ENCODE assay signal across 18 cellular contexts in genomic region chr22:20236052-20236717, GRCh38. TPM values are rescaled to one million over a fixed set of nuclear protein-coding genes. Genes with fewer than 3 reads are reported as not detected.
A peak's percentile ranks its signal among the peaks of the same experiment; 100 is the strongest.
DNase-seq lines count a peak whose midpoint lies in the region; ATAC-seq and TF ChIP-seq lines count a peak whose summit lies in the region.
"Had no signal": no experiment of that assay in that cellular context is flagged by ENCODE, and none has a peak within 500 bp of the region (broad histone marks: within the 10 kb centered on the region; RNA-seq: fewer than 3 reads in every experiment).

No MANE protein-coding gene starts in this region.

- peak overlapping the region; percentile 0 for H3K9ac ChIP-seq in neuronal stem cell (ENCODE audit: low read depth, low read length, poor library complexity)

- H3K18ac ChIP-seq in neuronal stem cell (ENCODE audit: low read length) = peak overlapping the region; percentile 59

- CTCF ChIA-PET in HEK293 (lab: Yijun Ruan, JAX) (interaction anchor here (2.3 to 5.5 kb wide), 3 partner anchors 10 to 79 kb away, joined by 9 to 57 read pairs (median 12); no protein-coding TSS in a partner anchor), T-cell (lab: Charles Lee) (no interaction called here)

- ATAC-seq in T-cell (replicated peaks in 1 of 4) = no peak
- no peak for ATAC-seq in HG02840 (IDR thresholded peaks at IDR 0.05; ENCODE audit: low FRiP score, unreplicated experiment)

- peak overlapping the region; percentile 36 to 71 for H3K27ac Mint-ChIP-seq in T-cell

- H3K4me1 ChIP-seq in HEK293 (ENCODE audit: control insufficient read depth, insufficient read depth, low read length) = peaks cover 10% of the 10 kb centered on the region; the same call in 1 of the 2 replicates
- peaks cover 25% of the 10 kb centered on the region for H3K4me1 ChIP-seq in effector memory CD4-positive, alpha-beta T cell (ENCODE audit: control insufficient read depth, insufficient read depth, low read length, poor library complexity, severe bottlenecking)
- H3K4me1 ChIP-seq in neuronal stem cell (ENCODE audit: control insufficient read depth in 2 of 2, insufficient read depth in 1 of 2, low read depth in 1 of 2, low read length in 2 of 2) = peaks cover 22 to 24% of the 10 kb centered on the region in 2 donors
- H3K4me1 ChIP-seq: HAP-1 had no signal

- H2AFZ ChIP-seq in neuronal stem cell (ENCODE audit: low read length) = no peak overlapping the region

- no peak overlapping the region for H3K23ac ChIP-seq in neuronal stem cell (ENCODE audit: low read depth, low read length, poor library complexity)

- H3K4me1 Mint-ChIP-seq in T-cell = peaks cover 11 to 28% (median 17%) of the 10 kb centered on the region in 3 donors
- H3K4me1 Mint-ChIP-seq: IgD-negative memory B cell had no signal

- no peak overlapping the region for H2BK12ac ChIP-seq in neuronal stem cell (ENCODE audit: low read length)

- H2BK5ac ChIP-seq in neuronal stem cell (ENCODE audit: low read length) = peak overlapping the region; percentile 69

- H3K4ac ChIP-seq in neuronal stem cell (ENCODE audit: low read length) = no peak overlapping the region

- H3K27ac ChIP-seq in HEK293 (ENCODE audit: extremely low read depth, low read depth, low read length) = no peak overlapping the region
- H3K27ac ChIP-seq in effector memory CD4-positive, alpha-beta T cell (ENCODE audit: insufficient read depth, low read length, poor library complexity, severe bottlenecking) = peak overlapping the region; percentile 32
- H3K27ac ChIP-seq in neuronal stem cell (replicated peaks; ENCODE audit: low read length) = no peak overlapping the region
- no peak overlapping the region for H3K27ac ChIP-seq in WERI-Rb-1
- H3K27ac ChIP-seq: C4-2B, SK-N-MC had no signal

- H4K91ac ChIP-seq in neuronal stem cell (ENCODE audit: low read depth, low read length, poor library complexity) = no peak overlapping the region

- no peaks in the 10 kb centered on the region for H3K27me3 Mint-ChIP-seq in T-cell
- H3K27me3 Mint-ChIP-seq: IgD-negative memory B cell had no signal

- H3K4me3 ChIP-seq in HEK293 (ENCODE audit: low read depth, low read length) (no peak overlapping the region), neuronal stem cell (ENCODE audit: low read length in 2 of 2) (peak overlapping the region in 1 of 2 donors; percentile 49), WERI-Rb-1 (ENCODE audit: low read depth, low read length) (no peak overlapping the region)
- H3K4me3 ChIP-seq in effector memory CD4-positive, alpha-beta T cell (ENCODE audit: insufficient read depth, low read depth, low read length, poor library complexity, severe bottlenecking) = no peak overlapping the region
- H3K4me3 ChIP-seq: HAP-1, SK-N-MC had no signal

- H3K27me3 ChIP-seq in effector memory CD4-positive, alpha-beta T cell (replicated peaks; ENCODE audit: control insufficient read depth, insufficient read depth, low read length, poor library complexity, severe bottlenecking) = no peaks in the 10 kb centered on the region
- peaks cover 0 to 31% (median 0%) of the 10 kb centered on the region in 3 experiments for H3K27me3 ChIP-seq in neuronal stem cell (ENCODE audit: control insufficient read depth in 3 of 3, insufficient read depth in 3 of 3, low read depth in 1 of 3, low read length in 3 of 3)
- H3K27me3 ChIP-seq in WERI-Rb-1 (ENCODE audit: insufficient read depth, low read depth, severe bottlenecking) = no peaks in the 10 kb centered on the region

- no peak for TF ChIP-seq CTCF in HEK293 (tag by site-specific recombination; IDR thresholded peaks at IDR 0.05)
- no peak for TF ChIP-seq CTCF in WERI-Rb-1 (IDR thresholded peaks at IDR 0.05; ENCODE audit: low read depth, low read length)

- POLR2A ChIA-PET in HEK293 (lab: Yijun Ruan, JAX) = interaction anchor here (1.0 kb wide), 2 partner anchors 25 to 84 kb away, joined by 3 to 4 read pairs; partner anchors contain the start of gene DGCR6L
- POLR2A ChIA-PET in T-cell (lab: Charles Lee) = no interaction called here

- H2AK5ac ChIP-seq in neuronal stem cell (ENCODE audit: low read depth, low read length) = peak overlapping the region; percentile 100

- no peaks in the 10 kb centered on the region for H3K36me3 Mint-ChIP-seq in T-cell
- H3K36me3 Mint-ChIP-seq: IgD-negative memory B cell had no signal

- no peak overlapping the region for H3K14ac ChIP-seq in neuronal stem cell (ENCODE audit: low read length)

- no peak overlapping the region for H2BK15ac ChIP-seq in neuronal stem cell (ENCODE audit: low read length)

- no peak overlapping the region for H3K4me3 Mint-ChIP-seq in T-cell

- peaks cover 2% of the 10 kb centered on the region for H3K79me1 ChIP-seq in neuronal stem cell (ENCODE audit: low read depth, low read length)

- no peak overlapping the region for H4K8ac ChIP-seq in neuronal stem cell (ENCODE audit: low read depth, low read length)

- H3K9me3 ChIP-seq in HEK293 (ENCODE audit: control insufficient read depth, insufficient read depth, low read depth, low read length) (no peaks in the 10 kb centered on the region), neuronal stem cell (replicated peaks in 1 of 2; ENCODE audit: control insufficient read depth in 2 of 2, insufficient read depth in 1 of 2, low read depth in 1 of 2, low read length in 2 of 2) (peaks cover 0 to 1% of the 10 kb centered on the region in 2 donors), WERI-Rb-1 (ENCODE audit: severe bottlenecking) (no peaks in the 10 kb centered on the region)
- no peaks in the 10 kb centered on the region for H3K9me3 ChIP-seq in effector memory CD4-positive, alpha-beta T cell (ENCODE audit: control insufficient read depth, low read length)
- H3K9me3 ChIP-seq: HAP-1 had no signal

- peak overlapping the region; percentile 35 for H2BK120ac ChIP-seq in neuronal stem cell (ENCODE audit: low read depth, low read length)

- DNase-seq in T-cell = no peak
- no peak for DNase-seq in effector memory CD4-positive, alpha-beta T cell
- DNase-seq in neuronal stem cell (ENCODE audit: low spot score) = no peak
- no peak for DNase-seq in WERI-Rb-1
- no peak for DNase-seq in NCI-H146 (lab: John Stamatoyannopoulos, UW)
- DNase-seq: NCI-H1105 treated with DMSO at 0.1 percent for 48 hours, NCI-H1694 treated with DMSO at 0.1 percent for 48 hours, NCI-H2107, NCI-H510A, NCI-H774, SHP77 had no signal

- WGBS in neuronal stem cell (ENCODE audit: extremely low coverage in 2 of 2, insufficient read length in 2 of 2, insufficient replicate concordance in 1 of 2), 2 donors = no CpG with 5 or more reads among the region's 11 CpGs

- no peaks in the 10 kb centered on the region for H3K9me3 Mint-ChIP-seq in T-cell
- H3K9me3 Mint-ChIP-seq: IgD-negative memory B cell had no signal

- no peak overlapping the region for H3K4me2 ChIP-seq in neuronal stem cell (ENCODE audit: insufficient read depth, low read length, poor library complexity, severe bottlenecking)

- peaks cover 0 to 3% of the 10 kb centered on the region in 2 experiments; a peak in 1 of 3 replicates for H3K36me3 ChIP-seq in HEK293 (ENCODE audit: control insufficient read depth in 2 of 2, insufficient read depth in 1 of 2, low read length in 2 of 2)
- no peaks in the 10 kb centered on the region for H3K36me3 ChIP-seq in effector memory CD4-positive, alpha-beta T cell (ENCODE audit: control insufficient read depth, insufficient read depth, low read length)
- peaks cover 3% of the 10 kb centered on the region in 2 donors for H3K36me3 ChIP-seq in neuronal stem cell (replicated peaks in 1 of 2; ENCODE audit: control insufficient read depth in 2 of 2, insufficient read depth in 2 of 2, low read length in 2 of 2)
- peaks cover 7% of the 10 kb centered on the region for H3K36me3 ChIP-seq in WERI-Rb-1

TF ChIP-seq in HEK293, 187 proteins besides CTCF, POLR2A, EP300 and RAD21:
- TF ChIP-seq ZSCAN30 (tag by site-specific recombination; IDR thresholded peaks at IDR 0.05) = no peak
- no peak for TF ChIP-seq ZXDB (tag by site-specific recombination; IDR thresholded peaks at IDR 0.05)
- TF ChIP-seq SCRT2 (tag by site-specific recombination; IDR thresholded peaks at IDR 0.05) = no peak
- TF ChIP-seq ZNF510 (tag by site-specific recombination; IDR thresholded peaks at IDR 0.05; ENCODE audit: insufficient replicate concordance) = no peak
- TF ChIP-seq GLI4 (tag by site-specific recombination; IDR thresholded peaks at IDR 0.05) = no peak
- TF ChIP-seq ZNF549 (tag by site-specific recombination; IDR thresholded peaks at IDR 0.05) = no peak
- TF ChIP-seq GLIS2 (tag by site-specific recombination; IDR thresholded peaks at IDR 0.05) = 0 out of 2 replicates have a peak, but pooled peaks have one; percentile 20

RNA-seq across cellular contexts. Expression of gene RTN4R, which starts 31.9 kb away (rescaled TPM):
- total RNA-seq in T-cell = 1 to 10 TPM in 3 of 5 donors, under 1 TPM in 2; 0.33 to 4.1 (median 2.5) TPM
- 23.2 TPM for polyA plus RNA-seq in neuronal stem cell (2013, experiment 1 of 2)
- 22.9 TPM for polyA plus RNA-seq in neuronal stem cell (2013, experiment 2 of 2)
- total RNA-seq: OCI-LY7 had no signal
- polyA plus RNA-seq: IgD-negative memory B cell had no signal
